1 cellular context compared by ENCODE assay signal in the genomic region with DNA sequence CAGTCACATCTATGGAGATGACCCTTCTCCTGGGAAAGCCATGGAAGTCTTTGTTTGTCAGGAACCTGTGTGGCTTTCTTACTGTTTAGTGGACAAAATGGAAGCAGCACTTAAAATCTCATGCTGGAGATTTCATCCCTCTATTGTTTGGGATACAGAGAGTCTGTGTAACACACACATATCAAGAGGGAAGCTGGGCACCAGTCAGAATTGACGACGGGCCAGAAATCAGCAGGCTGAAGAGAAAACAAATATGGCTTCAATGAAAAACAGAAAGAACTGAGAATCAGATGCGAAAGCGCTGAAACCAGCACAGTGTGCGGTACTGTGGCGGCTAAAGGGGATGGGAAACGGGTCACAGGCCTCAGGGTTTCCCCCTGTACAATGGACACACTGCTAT.
TF ChIP-seq lines count a peak whose summit lies in the region.

No MANE protein-coding gene starts in this region.

TF ChIP-seq in IMR-90, 13 proteins besides CTCF, POLR2A, EP300 and RAD21:
- no peak for TF ChIP-seq SMC3 (IDR thresholded peaks at IDR 0.05; ENCODE audit: low read depth, low read length)
- no peak for TF ChIP-seq ELK1 (IDR thresholded peaks at IDR 0.05; ENCODE audit: borderline replicate concordance, low read depth, low read length)
- no peak for TF ChIP-seq MAZ (IDR thresholded peaks at IDR 0.05; ENCODE audit: borderline replicate concordance, low read depth, low read length)
- TF ChIP-seq CHD1 (IDR thresholded peaks at IDR 0.05; ENCODE audit: low read depth, low read length) = no peak
